24 cellular contexts compared by ENCODE assay signal in the genomic region with DNA sequence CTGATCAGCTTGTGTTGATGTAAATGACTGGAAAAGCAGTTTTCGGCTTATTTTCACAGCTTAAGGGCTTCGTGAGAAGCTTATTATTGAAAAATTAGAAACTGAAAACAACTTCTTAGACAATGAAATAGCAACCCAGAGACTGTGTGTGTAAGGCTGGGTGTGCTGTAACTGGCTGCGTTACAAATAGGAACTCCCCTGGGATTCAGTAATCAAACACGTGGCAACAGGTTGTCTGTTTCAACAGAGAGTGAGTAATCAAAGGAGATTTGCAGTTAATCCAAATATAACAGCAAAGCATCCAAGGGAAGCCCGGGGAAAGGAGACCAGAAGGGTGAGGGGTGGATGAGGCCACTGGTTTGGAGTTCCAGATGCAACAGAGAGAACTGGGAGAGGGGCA. TPM values are rescaled to one million over a fixed set of nuclear protein-coding genes. Genes with fewer than 3 reads are reported as not detected.
"Had no signal": no experiment of that assay in that cellular context is flagged by ENCODE, and none has a peak within 500 bp of the region (broad histone marks: within the 10 kb centered on the region; RNA-seq: fewer than 3 reads in every experiment).

No MANE protein-coding gene starts in this region.

- FAIRE-seq: astrocyte, colon had no signal

- H3K27ac ChIP-seq: esophagus muscularis mucosa, heart left ventricle, parathyroid adenoma, spleen, thoracic aorta had no signal

- ATAC-seq: activated T-cell treated with anti-CD3 and anti-CD28 coated beads, Interleukin-2, amount 50 U/mL, for 4 hours; heart left ventricle; left lobe of liver; T-cell had no signal

- H3K4me3 ChIP-seq: esophagus muscularis mucosa, heart left ventricle, lung, spleen, thoracic aorta had no signal

- DNase-seq: activated B cell treated with CpG ODN at 0.5 μM for 24 hours; activated CD4-positive, alpha-beta T cell treated with anti-CD3 and anti-CD28 coated beads for 4 hours; activated CD4-positive, alpha-beta T cell treated with anti-CD3 and anti-CD28 coated beads, Interleukin-2, amount 50 U/mL, for 48 hours; activated CD8-positive, alpha-beta memory T cell treated with anti-CD3 and anti-CD28 coated beads, Interleukin-2, amount 50 U/mL, for 48 hours; activated naive CD4-positive, alpha-beta T cell treated with Interleukin-2 at 50 U/mL for 16 hours; activated naive CD8-positive, alpha-beta T cell treated with anti-CD3 and anti-CD28 coated beads for 36 hours; activated T-cell treated with anti-CD3 and anti-CD28 coated beads, Interleukin-2, amount 50 U/mL, for 4 hours; effector memory CD4-positive, alpha-beta T cell; heart left ventricle; naive B cell; nucleus accumbens; spleen; stimulated activated CD4-positive, alpha-beta T cell treated with anti-CD3 and anti-CD28 coated beads, Interleukin-4, amount 100 ng/mL, for 1 hour; stimulated activated naive CD4-positive, alpha-beta T cell; T-cell had no signal

- H3K36me3 ChIP-seq: esophagus muscularis mucosa, heart left ventricle, spleen, thoracic aorta had no signal

- H3K4me1 ChIP-seq: esophagus muscularis mucosa, heart left ventricle, parathyroid adenoma, spleen had no signal

- H3K9me3 ChIP-seq: esophagus muscularis mucosa, heart left ventricle, spleen, thoracic aorta had no signal

RNA-seq across cellular contexts. Expression of a gene that starts 19.2 kb away (rescaled TPM):
- total RNA-seq: activated B cell treated with CpG ODN at 0.5 μM for 24 hours; activated CD8-positive, alpha-beta memory T cell treated with anti-CD3 and anti-CD28 coated beads for 36 hours; activated naive CD8-positive, alpha-beta T cell treated with anti-CD3 and anti-CD28 coated beads for 36 hours; activated T-cell treated with anti-CD3 and anti-CD28 coated beads, Interleukin-2, amount 50 U/mL, for 4 hours; activated T-helper 2 cell treated with anti-CD3 and anti-CD28 coated beads, Interferon-gamma antibody, Interleukin-2, Interleukin-4, amounts not matched to agents 10 μg/mL and 5 μg/mL and 100 μg/mL, durations not matched to agents 14 hours and 24 hours and 36 hours; left lobe of liver; T-cell; thoracic aorta had no signal
